Comparison of ENCODE assay signal across 7 cellular contexts in the genomic region with DNA sequence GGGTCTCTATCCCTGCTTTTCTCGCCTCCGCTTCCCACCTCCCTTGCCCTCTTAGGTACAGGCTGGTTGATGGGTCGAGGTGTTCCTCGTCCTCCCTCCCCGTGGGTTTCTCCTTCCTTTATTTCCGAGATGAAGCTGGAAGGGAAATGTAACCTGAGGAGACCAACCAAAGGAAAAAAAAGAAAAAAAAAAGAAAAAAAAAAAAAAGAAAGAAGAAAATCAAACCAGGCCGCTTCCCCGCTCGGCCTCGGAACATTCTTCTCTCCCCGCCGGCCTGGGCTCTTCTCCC. TPM values are rescaled to one million over a fixed set of nuclear protein-coding genes. Genes with fewer than 3 reads are reported as not detected.
A peak's percentile ranks its signal among the peaks of the same experiment; 100 is the strongest.
DNase-seq lines count a peak whose midpoint lies in the region; ATAC-seq and TF ChIP-seq lines count a peak whose summit lies in the region.
"Had no signal": no experiment of that assay in that cellular context is flagged by ENCODE, and none has a peak within 500 bp of the region (broad histone marks: within the 10 kb centered on the region; RNA-seq: fewer than 3 reads in every experiment).

No MANE protein-coding gene starts in this region.

- H3K27ac ChIP-seq in GM23338 (ENCODE audit: low read depth) (peak overlapping the region; percentile 92; the same call in 1 of the 2 replicates), neuronal stem cell (replicated peaks; ENCODE audit: low read length) (peak overlapping the region; percentile 91)

- H4K91ac ChIP-seq in neuronal stem cell (ENCODE audit: low read depth, low read length, poor library complexity): no peak overlapping the region

- no peaks in the 10 kb centered on the region for H4K20me1 ChIP-seq in GM23338 (replicated peaks; ENCODE audit: insufficient read depth)

- H3F3A ChIP-seq in GM23338 (replicated peaks; ENCODE audit: low read depth): 0 out of 2 replicates have a peak, but pooled peaks cover 4% of the 10 kb centered on the region

- H3K79me1 ChIP-seq in neuronal stem cell (ENCODE audit: low read depth, low read length): peaks cover 2% of the 10 kb centered on the region

- H4K8ac ChIP-seq in neuronal stem cell (ENCODE audit: low read depth, low read length): no peak overlapping the region

- DNase-seq in GM23338 (ENCODE audit: low spot score): no peak
- DNase-seq in neuronal stem cell (ENCODE audit: low spot score): no peak
- no peak for DNase-seq in putamen (ENCODE audit: low spot score)
- DNase-seq in stimulated activated CD4-positive, alpha-beta T cell treated with anti-CD3 and anti-CD28 coated beads, Interleukin-4, amount 100 ng/mL, for 24 hours: no peak

- H3K4me3 Mint-ChIP-seq in GM23338 (peak overlapping the region; percentile 80), brain (peak overlapping the region; percentile 83 to 94 (median 86))

- no peaks in the 10 kb centered on the region for H3K79me2 ChIP-seq in GM23338 (replicated peaks; ENCODE audit: insufficient read depth)

- no peaks in the 10 kb centered on the region for H3K9me3 ChIP-seq in neuronal stem cell (replicated peaks in 1 of 2; ENCODE audit: control insufficient read depth in 2 of 2, insufficient read depth in 1 of 2, low read depth in 1 of 2, low read length in 2 of 2)

- H3K9me3 Mint-ChIP-seq in GM23338: no peaks in the 10 kb centered on the region; the same call in 2 of the 3 replicates
- H3K9me3 Mint-ChIP-seq in brain: peaks cover 0 to 5% (median 0%) of the 10 kb centered on the region in 5 experiments
- H3K9me3 Mint-ChIP-seq: T-helper 2 cell treated with Interferon-gamma antibody and Interleukin-4, amounts not matched to agents 5 μg/mL and 100 μg/mL, for 36 hours had no signal

- H3K27me3 ChIP-seq in GM23338 (ENCODE audit: insufficient read depth) (peaks cover 40% of the 10 kb centered on the region), neuronal stem cell (ENCODE audit: control insufficient read depth in 3 of 3, insufficient read depth in 3 of 3, low read depth in 1 of 3, low read length in 3 of 3) (peaks cover 0 to 13% (median 2%) of the 10 kb centered on the region in 3 experiments)

- H3K4me1 ChIP-seq in GM23338 (ENCODE audit: insufficient read depth) (peaks cover 14% of the 10 kb centered on the region; the same call in 1 of the 2 replicates), neuronal stem cell (ENCODE audit: control insufficient read depth in 2 of 2, insufficient read depth in 1 of 2, low read depth in 1 of 2, low read length in 2 of 2) (peaks cover 11 to 16% of the 10 kb centered on the region in 2 donors)

- no CpG with 5 or more reads among the region's 12 CpGs for WGBS in neuronal stem cell (ENCODE audit: extremely low coverage in 2 of 2, insufficient read length in 2 of 2, insufficient replicate concordance in 1 of 2), 2 donors

- no peak overlapping the region for H3K23ac ChIP-seq in neuronal stem cell (ENCODE audit: low read depth, low read length, poor library complexity)

- H3K36me3 Mint-ChIP-seq in GM23338 (ENCODE audit: low read depth) (no peaks in the 10 kb centered on the region), brain (no peaks in the 10 kb centered on the region)

- H3K4me1 Mint-ChIP-seq in GM23338 (peaks cover 14% of the 10 kb centered on the region), brain (peaks cover 39% of the 10 kb centered on the region)

- ATAC-seq in GM23338: peak; percentile 0; the same call in 1 of the 3 replicates
- no peak for ATAC-seq in GM19395 (IDR thresholded peaks at IDR 0.05; ENCODE audit: unreplicated experiment)

- H2BK15ac ChIP-seq in neuronal stem cell (ENCODE audit: low read length): peak overlapping the region; percentile 25

- peak overlapping the region; percentile 74 for H3K18ac ChIP-seq in neuronal stem cell (ENCODE audit: low read length)

- H3K27me3 Mint-ChIP-seq in GM23338 (ENCODE audit: insufficient read depth, low read depth, poor library complexity): peaks cover 17% of the 10 kb centered on the region
- peaks cover 28% of the 10 kb centered on the region for H3K27me3 Mint-ChIP-seq in brain

- TF ChIP-seq CTCF in GM23338 (conservative IDR thresholded peaks at IDR 0.05; ENCODE audit: low read depth in 2 of 2) (no peak), brain (conservative IDR thresholded peaks at IDR 0.05) (no peak)

- no peak overlapping the region for H2BK12ac ChIP-seq in neuronal stem cell (ENCODE audit: low read length)

- no peak overlapping the region for H3K27ac Mint-ChIP-seq in GM23338
- H3K27ac Mint-ChIP-seq in brain: peak overlapping the region in 4 of 5 experiments; percentile 87 to 99 (median 96)
- H3K27ac Mint-ChIP-seq: T-helper 2 cell treated with Interferon-gamma antibody and Interleukin-4, amounts not matched to agents 5 μg/mL and 100 μg/mL, for 36 hours had no signal

- peak overlapping the region; percentile 97 for H3K4me3 ChIP-seq in GM23338
- H3K4me3 ChIP-seq in neuronal stem cell (ENCODE audit: low read length in 2 of 2): peak overlapping the region; percentile 70 to 83

- H2AK5ac ChIP-seq in neuronal stem cell (ENCODE audit: low read depth, low read length): peak overlapping the region; percentile 60

- H3K36me3 ChIP-seq in GM23338 (ENCODE audit: insufficient read depth) (no peaks in the 10 kb centered on the region), neuronal stem cell (replicated peaks in 1 of 2; ENCODE audit: control insufficient read depth in 2 of 2, insufficient read depth in 2 of 2, low read length in 2 of 2) (peaks cover 4 to 12% of the 10 kb centered on the region in 2 donors)

- no peak overlapping the region for H2BK120ac ChIP-seq in neuronal stem cell (ENCODE audit: low read depth, low read length)

- H3K4ac ChIP-seq in neuronal stem cell (ENCODE audit: low read length): no peak overlapping the region

- no peak overlapping the region for H3K14ac ChIP-seq in neuronal stem cell (ENCODE audit: low read length)

- no peak overlapping the region for H3K9ac ChIP-seq in neuronal stem cell (ENCODE audit: low read depth, low read length, poor library complexity)

- H3K4me2 ChIP-seq in GM23338 (peak overlapping the region; percentile 99), neuronal stem cell (ENCODE audit: insufficient read depth, low read length, poor library complexity, severe bottlenecking) (peak overlapping the region; percentile 74)

- H2BK5ac ChIP-seq in neuronal stem cell (ENCODE audit: low read length): peak overlapping the region; percentile 98

- H2AFZ ChIP-seq in GM23338: peak overlapping the region; percentile 97; the same call in 1 of the 2 replicates
- peak overlapping the region; percentile 97 for H2AFZ ChIP-seq in neuronal stem cell (ENCODE audit: low read length)

- H3K9me2 ChIP-seq in GM23338 (ENCODE audit: insufficient read depth): no peaks in the 10 kb centered on the region

TF ChIP-seq in GM23338, 12 proteins besides CTCF, POLR2A, EP300 and RAD21 (continues in another document):
- TF ChIP-seq CREB1 (CRISPR knock-in tag; IDR thresholded peaks at IDR 0.05; ENCODE audit: low read depth) (no peak), JUNB (IDR thresholded peaks at IDR 0.05; ENCODE audit: unreplicated experiment) (no peak)

RNA-seq across cellular contexts. Expression of a gene that starts 1.7 kb away (rescaled TPM):
- 20.7 and 26.6 TPM in 2 replicates for total RNA-seq in GM23338 (2014; rRNA removed; shearing (Covaris generic))
- polyA plus RNA-seq in GM23338 (2016; fragmentation: Nextera tagmentation; extraction: Ambion mirVana) (16.7 and 20.9 TPM in 2 replicates), brain (ENCODE audit: insufficient read depth, low read depth, low replicate concordance) (11.6 TPM)
- 50.5 TPM for polyA plus RNA-seq in neuronal stem cell (2013, experiment 1 of 2)
- 49.8 TPM for polyA plus RNA-seq in neuronal stem cell (2013, experiment 2 of 2)

RNA-seq across cellular contexts. Expression of a gene that starts 26.5 kb away (rescaled TPM):
- 0.16 and 1.5 TPM in 2 replicates for total RNA-seq in GM23338 (2014; rRNA removed; shearing (Covaris generic))
- polyA plus RNA-seq in GM23338 (2016; fragmentation: Nextera tagmentation; extraction: Ambion mirVana) (0.31 and 0.32 TPM in 2 replicates), brain (ENCODE audit: insufficient read depth, low read depth, low replicate concordance) (0.44 TPM)
- 0.08 TPM for polyA plus RNA-seq in neuronal stem cell (2013, experiment 1 of 2)
- polyA plus RNA-seq in neuronal stem cell (2013, experiment 2 of 2): not detected

RNA-seq across cellular contexts. Expression of a gene that starts 31.4 kb away (rescaled TPM):
- 0.10 and 1.5 TPM in 2 replicates for total RNA-seq in GM23338 (2014; rRNA removed; shearing (Covaris generic))
- polyA plus RNA-seq in GM23338 (2016; fragmentation: Nextera tagmentation; extraction: Ambion mirVana) (0.40 and 0.68 TPM in 2 replicates), brain (ENCODE audit: insufficient read depth, low read depth, low replicate concordance) (1.8 TPM)
- 0.01 TPM for polyA plus RNA-seq in neuronal stem cell (2013, experiment 1 of 2)
- polyA plus RNA-seq in neuronal stem cell (2013, experiment 2 of 2): 0.01 TPM

RNA-seq across cellular contexts. Expression of a gene that starts 32.5 kb away (rescaled TPM):
- total RNA-seq in GM23338 (2014; rRNA removed; shearing (Covaris generic)): 17.5 and 20.0 TPM in 2 replicates
- polyA plus RNA-seq in GM23338 (2016; fragmentation: Nextera tagmentation; extraction: Ambion mirVana) (3.1 TPM in 2 replicates), brain (ENCODE audit: insufficient read depth, low read depth, low replicate concordance) (6.4 TPM)
- polyA plus RNA-seq in neuronal stem cell (2013, experiment 1 of 2): 16.1 TPM
- 16.0 TPM for polyA plus RNA-seq in neuronal stem cell (2013, experiment 2 of 2)

RNA-seq across cellular contexts. Expression of a gene that starts 55.0 kb away (rescaled TPM):
- 4.7 and 7.9 TPM in 2 replicates for total RNA-seq in GM23338 (2014; rRNA removed; shearing (Covaris generic))
- polyA plus RNA-seq in GM23338 (2016; fragmentation: Nextera tagmentation; extraction: Ambion mirVana): 2.1 TPM in 2 replicates
- polyA plus RNA-seq in brain (ENCODE audit: insufficient read depth, low read depth, low replicate concordance): 10.4 TPM
- polyA plus RNA-seq in neuronal stem cell (2013, experiment 1 of 2): 2.1 TPM
- 1.9 TPM for polyA plus RNA-seq in neuronal stem cell (2013, experiment 2 of 2)
